Comparison of ENCODE assay signal across 22 cellular contexts in genomic region chr22:16131918-16132317, GRCh38.
"Had no signal": no experiment of that assay in that cellular context is flagged by ENCODE, and none has a peak within 500 bp of the region (broad histone marks: within the 10 kb centered on the region; RNA-seq: fewer than 3 reads in every experiment).

No MANE protein-coding gene starts in this region.

- H3K4me3 ChIP-seq: K562, PC-9, Peyer's patch, SJSA1, SK-N-MC had no signal

- H3K9ac ChIP-seq: KMS-11 had no signal

- H3K27me3 Mint-ChIP-seq: IgD-negative memory B cell had no signal

- ATAC-seq: K562 had no signal

- H3K4me1 ChIP-seq: Peyer's patch, SJSA1 had no signal

- H3K36me3 ChIP-seq: Peyer's patch, SJSA1 had no signal

- H2AFZ ChIP-seq: PC-9 had no signal

- DNase-seq: Kasumi-1, MM.1S, NCI-H1092 treated with DMSO at 0.1 percent for 48 hours, NCI-H1436, NCI-H187, NCI-H2029 treated with DMSO at 0.1 percent for 48 hours, NCI-H2171 treated with DMSO at 0.1 percent for 48 hours, NCI-H524, NCI-H526 treated with DMSO at 0.1 percent for 48 hours, NCI-H748 treated with DMSO at 0.1 percent for 48 hours, OCI-M1, PC-9, Peyer's patch, Right ventricle myocardium superior, SIG-M5 had no signal

- H3K4me2 ChIP-seq: KMS-11, PC-9 had no signal

- H3K4me3 Mint-ChIP-seq: IgD-negative memory B cell had no signal

- H3K27ac ChIP-seq: HL-60, KMS-11, PC-9, Peyer's patch, SJSA1, SK-N-MC had no signal

- H3K27ac Mint-ChIP-seq: IgD-negative memory B cell had no signal

- H3K27me3 ChIP-seq: Peyer's patch, SJSA1 had no signal

- H3K4me1 Mint-ChIP-seq: IgD-negative memory B cell had no signal

- H3K9me3 ChIP-seq: SJSA1 had no signal

- FAIRE-seq: HTR-8/SVneo, K562 had no signal
